ENCODE assay signal across 1 cellular context in the genomic region with DNA sequence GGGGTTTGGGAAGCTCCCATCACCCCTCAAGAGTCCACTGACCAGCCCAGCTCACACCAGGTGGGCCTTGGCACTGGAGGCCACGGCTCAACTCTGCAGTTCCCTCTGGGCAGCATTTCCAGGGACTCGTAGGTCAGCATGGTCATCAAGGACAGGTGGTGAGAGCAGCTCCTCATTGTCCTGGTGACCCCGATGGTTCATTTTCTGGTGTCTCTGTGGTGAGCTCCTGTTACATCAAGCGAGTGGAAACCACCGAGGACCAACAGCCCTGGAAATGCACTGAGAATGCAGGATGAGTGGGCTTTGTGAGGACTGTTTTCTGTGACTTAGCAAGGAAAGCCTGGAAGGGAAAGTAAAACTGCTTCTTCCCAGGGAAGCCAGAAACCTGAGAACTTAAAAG. TPM values are rescaled to one million over a fixed set of nuclear protein-coding genes. Genes with fewer than 3 reads are reported as not detected.
"Had no signal": no experiment of that assay in that cellular context is flagged by ENCODE, and none has a peak within 500 bp of the region (broad histone marks: within the 10 kb centered on the region; RNA-seq: fewer than 3 reads in every experiment).

No MANE protein-coding gene starts in this region.

RNA-seq across cellular contexts. Expression of gene ZAP70, which starts 40.8 kb away (rescaled TPM):
- total RNA-seq: bronchial epithelial cell had no signal
